14 cellular contexts compared by ENCODE assay signal in the genomic region with DNA sequence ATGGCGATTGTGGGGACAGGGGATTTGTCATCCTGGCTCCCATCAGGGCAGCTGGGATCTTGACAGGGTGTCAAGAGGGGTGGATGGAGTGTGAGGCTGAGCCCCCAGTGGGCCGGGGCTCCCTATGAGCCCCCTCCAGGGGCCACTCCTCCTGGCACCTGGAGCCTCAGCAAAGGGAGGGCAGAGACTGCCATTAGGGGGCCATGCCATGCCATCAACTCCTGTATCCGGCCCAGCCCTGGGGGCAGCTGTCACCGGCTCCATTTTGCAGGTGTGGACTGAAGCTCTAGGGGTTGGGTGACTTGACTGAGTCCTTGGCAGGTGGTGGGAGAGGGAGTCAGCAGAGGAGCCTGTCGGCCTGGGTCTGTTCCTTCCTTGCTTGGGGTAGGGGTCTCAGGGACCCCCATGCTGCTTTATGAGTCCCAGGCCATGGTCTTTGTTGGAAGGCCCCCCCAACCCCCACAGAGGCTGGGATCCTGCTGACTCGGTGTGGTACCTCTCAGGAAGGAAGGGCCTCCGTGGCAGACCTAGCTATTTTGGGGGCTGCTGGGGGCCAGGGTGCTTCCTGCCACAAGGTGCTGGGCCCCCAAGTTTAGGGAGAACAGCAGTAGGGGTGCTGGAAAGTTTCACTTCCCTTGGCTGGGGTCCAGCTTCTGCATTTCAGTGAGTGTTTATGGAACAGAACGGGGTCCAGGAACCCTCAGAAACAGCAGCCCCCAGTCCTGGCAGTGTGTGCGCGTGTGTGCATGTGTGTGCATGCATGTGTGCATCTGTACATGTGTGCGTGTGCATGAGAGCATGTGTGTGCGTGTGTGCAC. TPM values are rescaled to one million over a fixed set of nuclear protein-coding genes. Genes with fewer than 3 reads are reported as not detected.
DNase-seq lines count a peak whose midpoint lies in the region; ATAC-seq and TF ChIP-seq lines count a peak whose summit lies in the region.
"Had no signal": no experiment of that assay in that cellular context is flagged by ENCODE, and none has a peak within 500 bp of the region (broad histone marks: within the 10 kb centered on the region; RNA-seq: fewer than 3 reads in every experiment).

No MANE protein-coding gene starts in this region.

- peak overlapping the region; percentile 80 for H3K27ac Mint-ChIP-seq in stimulated activated naive B cell treated with anti-CD40 and anti-IgM and Interleukin-4, amounts not matched to agents 10 μg/mL and 1 μg/mL and 100 μg/mL, for 72 hours

- no peaks in the 10 kb centered on the region for H3K27me3 ChIP-seq in HAP-1 (ENCODE audit: low read depth)

- H3K36me3 Mint-ChIP-seq in stimulated activated naive B cell treated with anti-CD40 and anti-IgM and Interleukin-4, amounts not matched to agents 10 μg/mL and 1 μg/mL and 100 μg/mL, for 72 hours: peaks cover 0 to 3% of the 10 kb centered on the region in 2 donors
- H3K36me3 Mint-ChIP-seq: immature natural killer cell; naive thymus-derived CD4-positive, alpha-beta T cell had no signal

- TF ChIP-seq POLR2A in lower leg skin (IDR thresholded peaks at IDR 0.05): no peak

- H3K27ac ChIP-seq in cingulate gyrus (ENCODE audit: low read depth, low read length): peak overlapping the region; percentile 54
- H3K27ac ChIP-seq: esophagus squamous epithelium, VCaP had no signal

- H3K4me3 Mint-ChIP-seq in stimulated activated naive B cell treated with anti-CD40 and anti-IgM and Interleukin-4, amounts not matched to agents 10 μg/mL and 1 μg/mL and 100 μg/mL, for 72 hours: peak overlapping the region; percentile 25 to 64

- no peaks in the 10 kb centered on the region for H3K27me3 Mint-ChIP-seq in stimulated activated naive B cell treated with anti-CD40 and anti-IgM and Interleukin-4, amounts not matched to agents 10 μg/mL and 1 μg/mL and 100 μg/mL, for 72 hours

- H3K9me3 Mint-ChIP-seq in stimulated activated naive B cell treated with anti-CD40 and anti-IgM and Interleukin-4, amounts not matched to agents 10 μg/mL and 1 μg/mL and 100 μg/mL, for 72 hours: no peaks in the 10 kb centered on the region
- H3K9me3 Mint-ChIP-seq: immature natural killer cell had no signal

- H3K9me3 ChIP-seq in HAP-1: no peaks in the 10 kb centered on the region; the same call in none of the 2 replicates

- no peaks in the 10 kb centered on the region for H3K36me3 ChIP-seq in HAP-1 (replicated peaks)
- H3K36me3 ChIP-seq: esophagus squamous epithelium had no signal

- TF ChIP-seq CTCF in lower leg skin (IDR thresholded peaks at IDR 0.05): no peak

- peak; percentile 13 to 17 for ATAC-seq in stimulated activated naive B cell treated with anti-CD40 and anti-IgM and Interleukin-4, amounts not matched to agents 10 μg/mL and 1 μg/mL and 100 μg/mL, for 72 hours (replicated peaks)

- peak; percentile 30 for DNase-seq in SKM-1 treated with dmso at 0.1 percent for 144 hours (lab: John Stamatoyannopoulos, UW; ENCODE audit: unreplicated experiment)
- no peak for DNase-seq in SKM-1 (lab: John Stamatoyannopoulos, UW; ENCODE audit: unreplicated experiment)
- DNase-seq in MV-4-11 (lab: John Stamatoyannopoulos, UW): peak; percentile 93
- no peak for DNase-seq in stimulated activated naive B cell treated with anti-CD40 and anti-IgM and Interleukin-4, amounts not matched to agents 10 μg/mL and 1 μg/mL and 100 μg/mL, for 72 hours
- no peak for DNase-seq in HAP-1 (ENCODE audit: low spot score in 2 of 2)
- no peak for DNase-seq in NCI-H1105 treated with DMSO at 0.1 percent for 48 hours (lab: John Stamatoyannopoulos, UW)
- DNase-seq in lower leg skin (ENCODE audit: low spot score in 2 of 2): no peak
- DNase-seq: esophagus squamous epithelium had no signal

- in situ Hi-C loops in HAP-1 (cut with MboI; ENCODE audit: low sequenced_read_pairs): no loop called here

- no peaks in the 10 kb centered on the region; the same call in 1 of the 2 replicates for H3K4me1 ChIP-seq in HAP-1

- no peak overlapping the region for H3K4me3 ChIP-seq in HAP-1
- no peak overlapping the region for H3K4me3 ChIP-seq in lower leg skin (ENCODE audit: low read depth, poor library complexity, severe bottlenecking)
- H3K4me3 ChIP-seq: esophagus squamous epithelium had no signal

- 59 to 61% methylated on average over 11 to 12 of the region's 12 CpGs for WGBS in lower leg skin, 2 donors

- H3K4me1 Mint-ChIP-seq in stimulated activated naive B cell treated with anti-CD40 and anti-IgM and Interleukin-4, amounts not matched to agents 10 μg/mL and 1 μg/mL and 100 μg/mL, for 72 hours: peaks cover 51 to 68% of the 10 kb centered on the region in 2 donors

- intact Hi-C loops in lower leg skin (cut with DNase I; ENCODE audit: low total_unique reads): no loop called here

RNA-seq across cellular contexts. Expression of gene ACY3, which starts 1.5 kb away (rescaled TPM):
- total RNA-seq in lower leg skin: 1 to 10 TPM in 1 of 4 donors, under 1 TPM in 1, not detected in 2; 0.34 to 1.3 TPM

RNA-seq across cellular contexts. Expression of gene TBX10, which starts 9.4 kb away (rescaled TPM):
- not detected for total RNA-seq in lower leg skin
- total RNA-seq: A172; esophagus squamous epithelium; naive thymus-derived CD4-positive, alpha-beta T cell; RPMI7951 had no signal

RNA-seq across cellular contexts. Expression of gene NUDT8, which starts 19.3 kb away (rescaled TPM):
- total RNA-seq in lower leg skin: 10 to 100 TPM; 42.1 to 89.4 (median 55.1) TPM

RNA-seq across cellular contexts. Expression of gene ALDH3B2, which starts 25.4 kb away (rescaled TPM):
- 100 to 1,000 TPM; 127 to 221 (median 170) TPM for total RNA-seq in lower leg skin
- total RNA-seq: A172; naive thymus-derived CD4-positive, alpha-beta T cell; RPMI7951 had no signal

RNA-seq across cellular contexts. Expression of gene NDUFV1, which starts 42.3 kb away (rescaled TPM):
- 100 to 1,000 TPM; 238 to 283 (median 269) TPM for total RNA-seq in lower leg skin

Comparison
In these comparisons a context has a peak if more than half of its experiments do, and no peak if none do; other contexts are left out.
1. DNase-seq: peak in SKM-1 treated with dmso at 0.1 percent for 144 hours (single experiment) and MV-4-11 (single experiment); none in SKM-1 (single experiment), stimulated activated naive B cell treated with anti-CD40 and anti-IgM and Interleukin-4, amounts not matched to agents 10 μg/mL and 1 μg/mL and 100 μg/mL, for 72 hours (single experiment), HAP-1 (0 of 2), NCI-H1105 treated with DMSO at 0.1 percent for 48 hours (single experiment) and lower leg skin (0 of 2).